8 cellular contexts compared by ENCODE assay signal in the genomic region with DNA sequence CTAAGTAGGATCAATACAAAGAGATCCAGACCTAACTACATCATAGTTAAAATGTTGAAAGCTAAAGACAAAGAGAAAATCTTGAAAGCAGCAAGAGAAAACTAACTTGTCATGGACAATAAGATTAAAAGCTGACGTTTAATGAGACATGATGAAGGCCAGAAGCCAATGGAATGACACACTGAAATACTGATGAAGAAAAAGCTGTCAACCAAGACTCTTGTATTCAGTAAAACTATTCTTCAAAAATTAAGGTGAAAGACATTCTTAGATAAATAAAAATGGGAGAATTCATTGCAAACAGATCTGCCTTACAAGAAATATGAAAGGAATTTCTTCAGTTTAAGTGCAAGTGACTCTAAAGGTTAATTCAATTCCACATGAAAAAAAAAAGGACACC.
"Had no signal": no experiment of that assay in that cellular context is flagged by ENCODE, and none has a peak within 500 bp of the region (broad histone marks: within the 10 kb centered on the region; RNA-seq: fewer than 3 reads in every experiment).

No MANE protein-coding gene starts in this region.

- H3K4me3 ChIP-seq: K562 had no signal

- ATAC-seq: HepG2, K562 had no signal

- DNase-seq: IMR-90, KBM-7, KG1 had no signal

- H3K27ac ChIP-seq: HL-60, KMS-11 had no signal

- H3K9ac ChIP-seq: KMS-11 had no signal

- FAIRE-seq: HepG2, HTR-8/SVneo, K562 had no signal

- H3K4me2 ChIP-seq: KMS-11 had no signal
